Comparison of ENCODE assay signal across 1 cellular context in the genomic region with DNA sequence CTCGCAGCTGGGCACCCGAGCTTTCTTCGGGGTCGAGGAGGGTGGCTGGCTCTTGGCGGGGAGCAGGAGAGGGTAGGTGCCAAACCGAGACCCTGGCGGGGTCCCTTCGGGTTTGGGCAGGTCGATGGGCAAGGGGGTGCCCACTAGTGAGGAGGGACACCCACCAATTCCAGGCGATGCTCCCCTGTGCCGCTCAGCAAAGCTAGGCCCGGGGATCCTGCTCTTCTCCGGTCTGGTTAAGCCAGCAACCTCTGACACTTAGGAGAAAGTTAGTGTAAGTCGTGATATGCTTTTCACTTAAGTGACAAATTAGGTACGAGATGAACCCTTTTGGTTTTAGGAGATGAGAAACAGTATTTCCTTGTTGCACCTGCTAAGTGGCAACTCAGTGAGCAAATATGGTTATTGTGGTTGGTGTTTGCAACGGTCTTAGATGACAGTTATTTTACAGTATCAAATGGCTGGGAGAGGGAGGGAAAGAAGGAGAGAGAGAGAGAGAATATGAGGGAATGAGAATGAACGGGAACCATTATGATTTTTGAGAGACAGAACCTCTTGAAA.
TF ChIP-seq lines count a peak whose summit lies in the region.

No MANE protein-coding gene starts in this region.

TF ChIP-seq in IMR-90, 13 proteins besides CTCF, POLR2A, EP300 and RAD21:
- TF ChIP-seq MXI1 (IDR thresholded peaks at IDR 0.05; ENCODE audit: borderline replicate concordance, low read depth, low read length) (no peak), BHLHE40 (IDR thresholded peaks at IDR 0.05; ENCODE audit: low read depth, low read length) (no peak)
